In genomic region chr3:126155280-126155640, GRCh38 we compare ENCODE assay signal across 25 cellular contexts. TPM values are rescaled to one million over a fixed set of nuclear protein-coding genes. Genes with fewer than 3 reads are reported as not detected.
"Had no signal": no experiment of that assay in that cellular context is flagged by ENCODE, and none has a peak within 500 bp of the region (broad histone marks: within the 10 kb centered on the region; RNA-seq: fewer than 3 reads in every experiment).

No MANE protein-coding gene starts in this region.

- H2AFZ ChIP-seq: hepatocyte had no signal

- H3K27me3 Mint-ChIP-seq: activated naive CD8-positive, alpha-beta T cell treated with anti-CD3 and anti-CD28 coated beads, Interleukin-2, amount 50 U/mL, for 24 hours; stimulated activated naive CD8-positive, alpha-beta T cell treated with anti-CD3 and anti-CD28 coated beads, Interleukin-15, Interleukin-2, amounts not matched to agents 100 ng/mL and 50 ng/mL, for 24 hours had no signal

- H3K36me3 Mint-ChIP-seq: activated naive CD4-positive, alpha-beta T cell treated with anti-CD3 and anti-CD28 coated beads, Interleukin-2, amount 10 ng/mL, durations not matched to agents 7 days and 5 days; brain; naive B cell; T-cell had no signal

- ATAC-seq: activated naive CD8-positive, alpha-beta T cell treated with anti-CD3 and anti-CD28 coated beads, Interleukin-2, amount 50 U/mL, for 24 hours; SK-N-SH treated with all-trans-retinoic acid at 6 μM for 48 hours; WTC11 had no signal

- H3K4me3 Mint-ChIP-seq: activated naive CD4-positive, alpha-beta T cell treated with anti-CD3 and anti-CD28 coated beads, Interleukin-2, amount 10 ng/mL, durations not matched to agents 7 days and 5 days; activated naive CD8-positive, alpha-beta T cell treated with anti-CD3 and anti-CD28 coated beads, Interleukin-2, amount 50 U/mL, for 24 hours; brain; neural crest cell; stimulated activated naive CD8-positive, alpha-beta T cell treated with anti-CD3 and anti-CD28 coated beads, Interleukin-15, Interleukin-2, amounts not matched to agents 100 ng/mL and 50 ng/mL, for 24 hours; T-cell; WTC11 had no signal

- H3K79me2 ChIP-seq: hepatocyte had no signal

- DNase-seq: activated CD4-positive, alpha-beta T cell treated with anti-CD3 and anti-CD28 coated beads, Interleukin-2, amount 50 U/mL, for 4 hours; activated effector memory CD4-positive, alpha-beta T cell treated with Interleukin-2 at 50 U/mL for 16 hours; activated naive CD4-positive, alpha-beta T cell treated with anti-CD3 and anti-CD28 coated beads, Interleukin-2, amount 10 ng/mL, durations not matched to agents 7 days and 5 days; activated naive CD8-positive, alpha-beta T cell treated with anti-CD3 and anti-CD28 coated beads, Interleukin-2, amount 50 U/mL, for 24 hours; anterior cingulate cortex; caudate nucleus; dermis blood vessel endothelial cell; effector CD8-positive, alpha-beta T cell; erythroblast; foreskin melanocyte; mesendoderm; naive B cell; retina; stimulated activated CD4-positive, alpha-beta T cell treated with anti-CD3 and anti-CD28 coated beads, Interleukin-4, amount 100 ng/mL, for 4 hours; T-helper 9 cell; thyroid gland; uterus had no signal

- H3K36me3 ChIP-seq: thyroid gland, uterus had no signal

- H3K4me2 ChIP-seq: hepatocyte had no signal

- H3K4me1 Mint-ChIP-seq: activated naive CD4-positive, alpha-beta T cell treated with anti-CD3 and anti-CD28 coated beads, Interleukin-2, amount 10 ng/mL, durations not matched to agents 7 days and 5 days; activated naive CD8-positive, alpha-beta T cell treated with anti-CD3 and anti-CD28 coated beads, Interleukin-2, amount 50 U/mL, for 24 hours; naive B cell; T-cell; WTC11 had no signal

- H3K4me1 ChIP-seq: thyroid gland, uterus had no signal

- H3K27ac ChIP-seq: hepatocyte, thyroid gland, uterus had no signal

- H3K9me3 Mint-ChIP-seq: activated naive CD4-positive, alpha-beta T cell treated with anti-CD3 and anti-CD28 coated beads, Interleukin-2, amount 10 ng/mL, durations not matched to agents 7 days and 5 days; activated naive CD8-positive, alpha-beta T cell treated with anti-CD3 and anti-CD28 coated beads, Interleukin-2, amount 50 U/mL, for 24 hours; naive B cell; neural crest cell; stimulated activated naive CD8-positive, alpha-beta T cell treated with anti-CD3 and anti-CD28 coated beads, Interleukin-15, Interleukin-2, amounts not matched to agents 100 ng/mL and 50 ng/mL, for 24 hours; T-cell had no signal

- H3K27me3 ChIP-seq: hepatocyte, thyroid gland, uterus had no signal

- H3K9me3 ChIP-seq: mucosa of descending colon, thyroid gland, uterus had no signal

- H3K4me3 ChIP-seq: hepatocyte, mucosa of descending colon, thyroid gland, uterus had no signal

- H3K27ac Mint-ChIP-seq: activated naive CD4-positive, alpha-beta T cell treated with anti-CD3 and anti-CD28 coated beads, Interleukin-2, amount 10 ng/mL, durations not matched to agents 7 days and 5 days; activated naive CD8-positive, alpha-beta T cell treated with anti-CD3 and anti-CD28 coated beads, Interleukin-2, amount 50 U/mL, for 24 hours; brain; naive B cell; stimulated activated naive CD8-positive, alpha-beta T cell treated with anti-CD3 and anti-CD28 coated beads, Interleukin-15, Interleukin-2, amounts not matched to agents 100 ng/mL and 50 ng/mL, for 24 hours; T-cell; WTC11 had no signal

RNA-seq across cellular contexts. Expression of gene ALDH1L1, which starts 25.1 kb away (rescaled TPM):
- total RNA-seq: dermis blood vessel endothelial cell had no signal
